Comparison of ENCODE assay signal across 12 cellular contexts in the genomic region with DNA sequence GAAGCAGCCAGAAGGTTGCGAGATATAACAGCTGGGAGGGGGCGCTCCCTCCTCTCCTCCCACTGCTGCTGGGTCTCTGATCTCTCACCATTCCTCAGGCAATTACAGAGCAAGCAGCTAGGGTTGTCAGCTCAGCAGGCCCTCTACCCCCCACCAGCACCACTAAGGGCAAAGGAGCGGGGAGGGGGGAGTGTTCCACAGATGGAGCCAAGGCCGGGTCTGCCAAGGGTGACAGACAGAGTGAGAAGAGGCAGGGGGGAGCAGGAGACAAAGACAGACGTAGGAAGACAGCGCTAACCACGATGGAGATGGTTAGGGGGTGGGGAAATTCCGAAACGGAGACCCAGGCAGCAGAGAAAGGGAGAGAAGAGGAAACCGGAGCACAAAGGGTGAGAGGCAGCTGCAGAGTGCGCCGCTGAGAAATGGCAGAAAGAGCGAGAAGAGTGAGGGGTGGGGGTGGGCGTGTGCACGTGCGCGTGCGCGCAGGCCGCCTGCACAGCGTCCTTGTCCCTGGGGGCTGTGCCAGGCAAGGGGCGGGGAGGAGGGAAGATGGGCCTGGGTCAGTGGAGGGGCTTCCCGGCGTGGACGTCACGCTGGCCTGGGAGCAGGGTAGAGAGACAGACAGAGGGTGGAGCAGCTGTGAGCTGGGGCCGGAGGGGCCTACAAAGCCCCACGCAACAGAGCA. TPM values are rescaled to one million over a fixed set of nuclear protein-coding genes. Genes with fewer than 3 reads are reported as not detected.
DNase-seq lines count a peak whose midpoint lies in the region; ATAC-seq, FAIRE-seq and TF ChIP-seq lines count a peak whose summit lies in the region.
"Had no signal": no experiment of that assay in that cellular context is flagged by ENCODE, and none has a peak within 500 bp of the region (broad histone marks: within the 10 kb centered on the region; RNA-seq: fewer than 3 reads in every experiment).

No MANE protein-coding gene starts in this region.

- H2AFZ ChIP-seq in astrocyte (ENCODE audit: low read depth, low read length) = no peak overlapping the region

- no peak overlapping the region for H3K4me3 Mint-ChIP-seq in activated CD4-positive, alpha-beta T cell treated with anti-CD3 and anti-CD28 coated beads for 36 hours
- peak overlapping the region; percentile 73 for H3K4me3 Mint-ChIP-seq in astrocyte (ENCODE audit: unreplicated experiment)

- intact Hi-C loops in activated CD4-positive, alpha-beta T cell treated with anti-CD3 and anti-CD28 coated beads for 36 hours (cut with DNase I, micrococcal nuclease) = no loop called here
- intact Hi-C loops in sciatic nerve (cut with DNase I) = no loop called here

- H3K4me3 ChIP-seq in astrocyte (ENCODE audit: insufficient read depth, low read depth, low read length) = no peak overlapping the region
- H3K4me3 ChIP-seq: left lung, skin epidermis, thoracic aorta had no signal

- no peaks in the 10 kb centered on the region for H3K9me3 Mint-ChIP-seq in activated CD4-positive, alpha-beta T cell treated with anti-CD3 and anti-CD28 coated beads for 36 hours (ENCODE audit: low read depth)
- no peaks in the 10 kb centered on the region for H3K9me3 Mint-ChIP-seq in astrocyte (ENCODE audit: unreplicated experiment)

- H3K4me1 ChIP-seq in astrocyte (ENCODE audit: insufficient read depth, low read length) = peaks cover 5% of the 10 kb centered on the region
- H3K4me1 ChIP-seq: left lung had no signal

- no peak overlapping the region for H3K27ac ChIP-seq in astrocyte (ENCODE audit: low read depth, low read length)
- H3K27ac ChIP-seq: left lung, skin epidermis, thoracic aorta had no signal

- H4K20me1 ChIP-seq in astrocyte (ENCODE audit: insufficient read depth, low read length) = no peaks in the 10 kb centered on the region

- no peaks in the 10 kb centered on the region for H3K9me3 ChIP-seq in astrocyte (ENCODE audit: insufficient read depth, low read depth, low read length)
- H3K9me3 ChIP-seq: left lung, thoracic aorta had no signal

- TF ChIP-seq CTCF in astrocyte (IDR thresholded peaks at IDR 0.05; ENCODE audit: insufficient read depth, low read depth, low read length) = no peak

- no peak overlapping the region for H3K27ac Mint-ChIP-seq in activated CD4-positive, alpha-beta T cell treated with anti-CD3 and anti-CD28 coated beads for 36 hours
- peak overlapping the region; percentile 66 for H3K27ac Mint-ChIP-seq in astrocyte (ENCODE audit: unreplicated experiment)

- no peaks in the 10 kb centered on the region for H3K79me2 ChIP-seq in astrocyte (ENCODE audit: insufficient read depth, low read length)

- H3K4me1 Mint-ChIP-seq in activated CD4-positive, alpha-beta T cell treated with anti-CD3 and anti-CD28 coated beads for 36 hours = peaks cover 13% of the 10 kb centered on the region
- H3K4me1 Mint-ChIP-seq in astrocyte (ENCODE audit: low read depth, unreplicated experiment) = peaks cover 29% of the 10 kb centered on the region

- no peaks in the 10 kb centered on the region for H3K36me3 Mint-ChIP-seq in activated CD4-positive, alpha-beta T cell treated with anti-CD3 and anti-CD28 coated beads for 36 hours (ENCODE audit: low read depth)
- H3K36me3 Mint-ChIP-seq in astrocyte (ENCODE audit: low read depth, unreplicated experiment) = peaks cover 3% of the 10 kb centered on the region

- H3K27me3 Mint-ChIP-seq in activated CD4-positive, alpha-beta T cell treated with anti-CD3 and anti-CD28 coated beads for 36 hours = peaks cover 10% of the 10 kb centered on the region
- no peaks in the 10 kb centered on the region for H3K27me3 Mint-ChIP-seq in astrocyte (ENCODE audit: low read depth, unreplicated experiment)

- peak; percentile 42 for DNase-seq in activated CD4-positive, alpha-beta T cell treated with anti-CD3 and anti-CD28 coated beads for 36 hours
- no peak for DNase-seq in activated CD4-positive, alpha-beta T cell treated with anti-CD3 and anti-CD28 coated beads, Interleukin-2, amount 50 U/mL, for 1 hour
- DNase-seq in NCI-H2107 treated with DMSO at 0.1 percent for 48 hours (lab: John Stamatoyannopoulos, UW; ENCODE audit: unreplicated experiment) (peak; percentile 96), astrocyte (ENCODE audit: low read depth) (no peak), sciatic nerve (ENCODE audit: low spot score) (peak; percentile 43), HUDEP-2 (lab: John Stamatoyannopoulos, UW; ENCODE audit: unreplicated experiment in 76 of 76) (no peak), COLO829 (ENCODE audit: low spot score) (no peak)
- DNase-seq: left lung had no signal

- H3K27me3 ChIP-seq in astrocyte (ENCODE audit: insufficient read depth, low read length) = peaks cover 8% of the 10 kb centered on the region

- ATAC-seq in activated CD4-positive, alpha-beta T cell treated with anti-CD3 and anti-CD28 coated beads for 36 hours = peak; percentile 78
- no peak for ATAC-seq in sciatic nerve
- no peak for ATAC-seq in GM18519 (IDR thresholded peaks at IDR 0.05; ENCODE audit: low FRiP score, unreplicated experiment)
- ATAC-seq: HCT116, left lung had no signal

- H3K9ac ChIP-seq in astrocyte (ENCODE audit: low read length) = no peak overlapping the region

- POLR2A ChIA-PET in activated CD4-positive, alpha-beta T cell treated with anti-CD3 and anti-CD28 coated beads for 36 hours (lab: Charles Lee) = interaction anchor here (0.9 kb wide), 1 partner anchor 269 kb away, joined by 3 read pairs; no protein-coding TSS in a partner anchor

- CTCF ChIA-PET in activated CD4-positive, alpha-beta T cell treated with anti-CD3 and anti-CD28 coated beads for 36 hours (lab: Charles Lee) = no interaction called here

- no peak for FAIRE-seq in astrocyte (lab: Jason Lieb, UNC)

- H3K4me2 ChIP-seq in astrocyte (ENCODE audit: low read length) = no peak overlapping the region

- H3K36me3 ChIP-seq in astrocyte (ENCODE audit: insufficient read depth, low read length) = no peaks in the 10 kb centered on the region
- H3K36me3 ChIP-seq: left lung, thoracic aorta had no signal

RNA-seq across cellular contexts. Expression of a gene that starts 6.9 kb away (rescaled TPM):
- total RNA-seq in activated CD4-positive, alpha-beta T cell treated with anti-CD3 and anti-CD28 coated beads for 36 hours = under 1 TPM; 0.47 to 0.57 TPM
- total RNA-seq in astrocyte = 347 and 353 TPM in 2 replicates
- total RNA-seq in sciatic nerve = 83.2 TPM

RNA-seq across cellular contexts. Expression of a gene that starts 25.4 kb away (rescaled TPM):
- total RNA-seq in activated CD4-positive, alpha-beta T cell treated with anti-CD3 and anti-CD28 coated beads for 36 hours = not detected
- total RNA-seq in astrocyte (not detected in 2 replicates), sciatic nerve (5.6 TPM)
- total RNA-seq: thoracic aorta had no signal

RNA-seq across cellular contexts. Expression of a gene that starts 47.0 kb away (rescaled TPM):
- 100 to 1,000 TPM; 130 to 135 TPM for total RNA-seq in activated CD4-positive, alpha-beta T cell treated with anti-CD3 and anti-CD28 coated beads for 36 hours
- 3.9 and 4.3 TPM in 2 replicates for total RNA-seq in astrocyte
- total RNA-seq in sciatic nerve = 50.7 TPM

RNA-seq across cellular contexts. Expression of a gene that starts 48.8 kb away (rescaled TPM):
- total RNA-seq in activated CD4-positive, alpha-beta T cell treated with anti-CD3 and anti-CD28 coated beads for 36 hours = 1 to 10 TPM; 2.4 to 4.3 TPM
- 9.9 and 13.1 TPM in 2 replicates for total RNA-seq in astrocyte
- 36.6 TPM for total RNA-seq in sciatic nerve

RNA-seq across cellular contexts. Expression of a gene that starts 55.7 kb away (rescaled TPM):
- 100 to 1,000 TPM; 108 to 115 TPM for total RNA-seq in activated CD4-positive, alpha-beta T cell treated with anti-CD3 and anti-CD28 coated beads for 36 hours
- total RNA-seq in astrocyte (134 and 144 TPM in 2 replicates), sciatic nerve (73.6 TPM)

Comparison
In these comparisons a context has a peak if more than half of its experiments do, and no peak if none do; other contexts are left out.
1. DNase-seq: peak in activated CD4-positive, alpha-beta T cell treated with anti-CD3 and anti-CD28 coated beads for 36 hours (single experiment), NCI-H2107 treated with DMSO at 0.1 percent for 48 hours (single experiment) and sciatic nerve (single experiment); none in activated CD4-positive, alpha-beta T cell treated with anti-CD3 and anti-CD28 coated beads, Interleukin-2, amount 50 U/mL, for 1 hour (single experiment), astrocyte (single experiment), HUDEP-2 (0 of 76) and COLO829 (single experiment).
2. RNA of a gene that starts 6.9 kb away (total RNA-seq): 347 to 353 TPM in astrocyte and 83.2 TPM in sciatic nerve (single experiment); 0.47 to 0.57 TPM in activated CD4-positive, alpha-beta T cell treated with anti-CD3 and anti-CD28 coated beads for 36 hours; every median in the first group is over 10 times any median in the second.